Comparison of ENCODE assay signal across 25 cellular contexts in the genomic region with DNA sequence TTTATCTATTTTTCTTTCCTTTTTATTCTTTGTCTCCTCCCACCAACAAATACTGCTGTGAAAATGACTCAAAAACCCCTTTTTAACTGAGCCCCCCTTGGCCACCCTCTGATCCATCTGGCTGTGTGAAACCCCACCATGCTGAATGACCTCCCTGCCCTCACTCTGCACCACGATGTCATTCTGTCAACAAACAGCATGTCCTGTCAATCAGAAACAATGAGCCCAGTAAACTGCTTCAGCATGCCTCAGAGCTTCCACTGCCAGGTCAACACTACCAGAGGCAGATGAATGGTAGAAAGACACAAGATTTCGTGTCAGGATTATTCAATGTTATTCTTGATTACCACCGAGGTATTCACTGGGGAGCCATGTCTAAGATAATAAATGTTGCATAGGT.
DNase-seq lines count a peak whose midpoint lies in the region; ATAC-seq and TF ChIP-seq lines count a peak whose summit lies in the region.
"Had no signal": no experiment of that assay in that cellular context is flagged by ENCODE, and none has a peak within 500 bp of the region (broad histone marks: within the 10 kb centered on the region; RNA-seq: fewer than 3 reads in every experiment).

No MANE protein-coding gene starts in this region.

- no peak overlapping the region for H3K23ac ChIP-seq in mesendoderm (ENCODE audit: low read length)

- H3K4me1 ChIP-seq in cardiac muscle cell (ENCODE audit: low read depth): peaks cover 22% of the 10 kb centered on the region
- no peaks in the 10 kb centered on the region for H3K4me1 ChIP-seq in mesendoderm (ENCODE audit: control insufficient read depth, low read depth, low read length)
- H3K4me1 ChIP-seq: BE2C, Peyer's patch, SJCRH30, upper lobe of left lung had no signal

- ATAC-seq in Right ventricle myocardium superior (ENCODE audit: poor library complexity) (no peak), HG02610 (IDR thresholded peaks at IDR 0.05; ENCODE audit: unreplicated experiment) (no peak), GM21423 (IDR thresholded peaks at IDR 0.05; ENCODE audit: unreplicated experiment) (no peak)
- ATAC-seq: right cardiac atrium; stimulated activated naive CD8-positive, alpha-beta T cell treated with anti-CD3 and anti-CD28 coated beads, Interleukin-15, amount 100 ng/mL, for 72 hours had no signal

- no peaks in the 10 kb centered on the region for H3K79me2 ChIP-seq in mesendoderm (ENCODE audit: control insufficient read depth, insufficient read depth, low read length)
- H3K79me2 ChIP-seq: hepatocyte had no signal

- H3K4ac ChIP-seq in mesendoderm (ENCODE audit: low read depth, low read length): no peak overlapping the region

- H3K9me3 Mint-ChIP-seq in brain: no peaks in the 10 kb centered on the region
- no peaks in the 10 kb centered on the region for H3K9me3 Mint-ChIP-seq in type B pancreatic cell
- H3K9me3 Mint-ChIP-seq: activated T-cell treated with anti-CD3 and anti-CD28 coated beads, Interleukin-2, amount 50 U/mL, for 24 hours; stimulated activated naive CD8-positive, alpha-beta T cell treated with anti-CD3 and anti-CD28 coated beads, Interleukin-15, amount 100 ng/mL, for 72 hours had no signal

- H3K4me3 ChIP-seq in cardiac muscle cell (no peak overlapping the region), mesendoderm (ENCODE audit: low read length) (no peak overlapping the region)
- H3K4me3 ChIP-seq: hepatocyte, lung, Peyer's patch, SJCRH30, upper lobe of left lung had no signal

- H3K27me3 ChIP-seq in cardiac muscle cell (no peaks in the 10 kb centered on the region), mesendoderm (ENCODE audit: insufficient read depth, low read length, poor library complexity) (no peaks in the 10 kb centered on the region)
- H3K27me3 ChIP-seq: BE2C, hepatocyte, Peyer's patch, SJCRH30, upper lobe of left lung had no signal

- H3K4me1 Mint-ChIP-seq in brain: peaks cover 30% of the 10 kb centered on the region
- H3K4me1 Mint-ChIP-seq in type B pancreatic cell (ENCODE audit: unreplicated experiment): peaks cover 15% of the 10 kb centered on the region
- H3K4me1 Mint-ChIP-seq: stimulated activated naive CD8-positive, alpha-beta T cell treated with anti-CD3 and anti-CD28 coated beads, Interleukin-15, amount 100 ng/mL, for 72 hours had no signal

- H3K27ac ChIP-seq in cardiac muscle cell (peak overlapping the region; percentile 33), mesendoderm (ENCODE audit: low read depth, low read length) (no peak overlapping the region)
- H3K27ac ChIP-seq: hepatocyte, KMS-11, Peyer's patch, SJCRH30, upper lobe of left lung had no signal

- no peak overlapping the region for H2AK5ac ChIP-seq in mesendoderm (ENCODE audit: low read length)

- H3K9me3 ChIP-seq in cardiac muscle cell (ENCODE audit: low read depth): no peaks in the 10 kb centered on the region
- H3K9me3 ChIP-seq: BE2C, Peyer's patch, SJCRH30, upper lobe of left lung had no signal

- no peak overlapping the region for H3K18ac ChIP-seq in mesendoderm (ENCODE audit: low read length)

- DNase-seq in cardiac muscle cell (ENCODE audit: low read depth in 1 of 2, low spot score in 1 of 2) (no peak), Right ventricle myocardium superior (no peak), mesendoderm (peak; percentile 55), type B pancreatic cell (ENCODE audit: extremely low spot score, unreplicated experiment) (no peak)
- DNase-seq in stimulated activated CD4-positive, alpha-beta T cell treated with anti-CD3 and anti-CD28 coated beads, Interleukin-12 subunit alpha, Interleukin-12 subunit beta, amount 100 ng/mL, for 4 hours: no peak
- DNase-seq: activated CD8-positive, alpha-beta memory T cell treated with anti-CD3 and anti-CD28 coated beads for 24 hours; activated naive CD4-positive, alpha-beta T cell treated with Interleukin-2 at 50 U/mL for 16 hours; activated T-cell treated with anti-CD3 and anti-CD28 coated beads, Interleukin-2, amount 50 U/mL, for 24 hours; BE2C; caudate nucleus; COR-L47; MV-4-11; NCI-H1694 treated with DMSO at 0.1 percent for 48 hours; Peyer's patch; right cardiac atrium; SJCRH30; stimulated activated naive CD8-positive, alpha-beta T cell treated with anti-CD3 and anti-CD28 coated beads, Interleukin-15, amount 100 ng/mL, for 72 hours; T-helper 1 cell; upper lobe of left lung had no signal

- H3K9ac ChIP-seq in mesendoderm (ENCODE audit: low read length): no peak overlapping the region
- H3K9ac ChIP-seq: KMS-11 had no signal

- no peak overlapping the region for H4K8ac ChIP-seq in mesendoderm (ENCODE audit: low read depth, low read length)

- H3K79me1 ChIP-seq in mesendoderm (ENCODE audit: low read length): no peaks in the 10 kb centered on the region

- H3K4me3 Mint-ChIP-seq in brain: peak overlapping the region in 3 of 5 experiments; percentile 13 to 46 (median 33)
- H3K4me3 Mint-ChIP-seq in type B pancreatic cell: no peak overlapping the region
- H3K4me3 Mint-ChIP-seq: activated T-cell treated with anti-CD3 and anti-CD28 coated beads, Interleukin-2, amount 50 U/mL, for 24 hours; stimulated activated naive CD8-positive, alpha-beta T cell treated with anti-CD3 and anti-CD28 coated beads, Interleukin-15, amount 100 ng/mL, for 72 hours had no signal

- no peak overlapping the region for H2BK5ac ChIP-seq in mesendoderm (ENCODE audit: low read length)

- H2BK15ac ChIP-seq in mesendoderm (replicated peaks; ENCODE audit: low read depth): no peak overlapping the region

- H3K36me3 ChIP-seq in cardiac muscle cell (no peaks in the 10 kb centered on the region), mesendoderm (ENCODE audit: control insufficient read depth, insufficient read depth, low read length) (no peaks in the 10 kb centered on the region)
- H3K36me3 ChIP-seq: BE2C, Peyer's patch, SJCRH30, upper lobe of left lung had no signal

- no peak overlapping the region for H3K56ac ChIP-seq in mesendoderm (ENCODE audit: low read length)

- peak overlapping the region in 3 of 5 experiments; percentile 3 to 83 (median 44) for H3K27ac Mint-ChIP-seq in brain
- peak overlapping the region; percentile 11 for H3K27ac Mint-ChIP-seq in type B pancreatic cell
- H3K27ac Mint-ChIP-seq: activated T-cell treated with anti-CD3 and anti-CD28 coated beads, Interleukin-2, amount 50 U/mL, for 24 hours; stimulated activated naive CD8-positive, alpha-beta T cell treated with anti-CD3 and anti-CD28 coated beads, Interleukin-15, amount 100 ng/mL, for 72 hours had no signal

- H3K36me3 Mint-ChIP-seq in brain: peaks cover 9% of the 10 kb centered on the region
- no peaks in the 10 kb centered on the region for H3K36me3 Mint-ChIP-seq in type B pancreatic cell

- H2BK120ac ChIP-seq in mesendoderm (ENCODE audit: low read depth, low read length): no peak overlapping the region

- no peak for TF ChIP-seq CTCF in cardiac muscle cell (IDR thresholded peaks at IDR 0.05; ENCODE audit: low read depth, low read length)
- TF ChIP-seq CTCF in brain (conservative IDR thresholded peaks at IDR 0.05): no peak
- no peak for TF ChIP-seq CTCF in type B pancreatic cell (conservative IDR thresholded peaks at IDR 0.05)

- H3K4me2 ChIP-seq in mesendoderm (ENCODE audit: low read length): no peak overlapping the region
- H3K4me2 ChIP-seq: hepatocyte, KMS-11 had no signal

- WGBS in mesendoderm (ENCODE audit: extremely low coverage, insufficient coverage, low lambda C conversion rate): no CpG with 5 or more reads among the region's 3 CpGs

- intact Hi-C loops in Right ventricle myocardium superior (cut with DNase I): no loop called here

- no peak overlapping the region for H4K5ac ChIP-seq in mesendoderm (ENCODE audit: low read length)

- H3K27me3 Mint-ChIP-seq in brain (no peaks in the 10 kb centered on the region), type B pancreatic cell (no peaks in the 10 kb centered on the region)
